8 cellular contexts compared by ENCODE assay signal in the genomic region with DNA sequence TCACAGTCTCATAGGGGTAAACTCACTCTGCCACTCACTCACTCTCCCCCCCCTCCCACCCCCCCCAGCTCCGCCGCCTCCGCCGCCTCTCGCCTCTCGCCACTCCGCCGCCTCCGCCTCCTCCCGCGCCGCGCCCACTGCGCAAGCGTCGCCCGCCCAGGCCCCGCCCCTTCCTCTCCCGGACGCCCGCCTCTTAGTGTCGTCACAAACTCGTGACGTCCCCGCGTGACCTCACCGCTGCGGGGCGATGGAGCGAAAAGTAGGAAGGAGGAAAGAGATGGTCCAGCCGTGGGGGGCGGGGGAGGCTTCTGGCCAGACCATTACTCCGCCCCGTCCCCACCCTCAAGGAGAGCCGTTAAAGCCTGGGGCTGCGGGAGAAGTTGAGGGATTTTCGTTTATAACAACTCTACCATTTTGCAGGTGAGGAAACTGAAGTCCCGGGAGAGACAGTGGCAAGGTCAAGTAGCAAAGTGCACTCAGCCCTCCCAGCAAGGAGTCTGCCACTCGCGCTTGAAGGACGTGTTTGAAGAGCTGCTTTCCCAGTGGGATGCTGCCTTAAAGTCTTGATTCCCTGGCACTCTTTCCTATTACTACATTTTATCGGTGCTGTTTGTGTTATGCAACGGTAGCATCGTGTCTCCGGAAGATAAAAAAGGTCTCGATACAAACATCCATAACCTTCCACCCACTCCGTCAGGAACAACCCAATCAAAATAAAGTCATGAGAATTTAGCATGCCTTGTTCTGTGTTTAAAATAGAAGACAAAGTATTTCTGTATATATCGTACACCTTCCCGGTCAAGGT. TPM values are rescaled to one million over a fixed set of nuclear protein-coding genes. Genes with fewer than 3 reads are reported as not detected.
DNase-seq lines count a peak whose midpoint lies in the region; ATAC-seq and TF ChIP-seq lines count a peak whose summit lies in the region.

A gene (minus strand): TSS at position 29 of the 805 bp plus-strand sequence. CDS start 164 bp downstream, outside the sequence.

- peaks cover 3 to 23% of the 10 kb centered on the region in 2 donors for H3K4me1 ChIP-seq in lung (ENCODE audit: control insufficient read depth in 2 of 2, insufficient read depth in 2 of 2, low read length in 2 of 2)

- 2 to 4% methylated on average over 43 to 49 of the region's 49 CpGs for WGBS in lung, 2 donors

- no peaks in the 10 kb centered on the region for H3K27me3 Mint-ChIP-seq in CD4-positive, alpha-beta T cell

- no peaks in the 10 kb centered on the region for H3K36me3 ChIP-seq in lung (ENCODE audit: control insufficient read depth in 2 of 2, insufficient read depth in 2 of 2, low read length in 2 of 2)

- POLR2A ChIA-PET in CD4-positive, alpha-beta T cell (lab: Charles Lee) = interaction anchor here (0.6 to 2.9 kb wide), 12 partner anchors 19 to 754 kb away, joined by 3 to 39 read pairs (median 4); a partner anchor contains a TSS

- DNase-seq in CD4-positive, alpha-beta T cell = peak; percentile 94 to 98 (median 96)
- DNase-seq in HT-29 (ENCODE audit: low spot score) (peak; percentile 96), lung (ENCODE audit: low spot score) (peak; percentile 96)
- DNase-seq in NK-92 treated with Interleukin-12 subunit alpha and Interleukin-12 subunit beta, amount 100 ng/mL, for 24 hours (lab: John Stamatoyannopoulos, UW) = peak; percentile 94
- peak; percentile 99 for DNase-seq in activated CD8-positive, alpha-beta memory T cell treated with anti-CD3 and anti-CD28 coated beads for 24 hours
- DNase-seq in effector CD4-positive, alpha-beta T cell = peak; percentile 95
- peak; percentile 94 to 96 (median 94) for DNase-seq in stimulated activated CD4-positive, alpha-beta T cell treated with anti-CD3 and anti-CD28 coated beads, TNF-alpha, amount 100 ng/mL, for 24 hours (ENCODE audit: low read depth in 3 of 3)

- no peak for TF ChIP-seq CTCF in CD4-positive, alpha-beta T cell (IDR thresholded peaks at IDR 0.05)
- no peak for TF ChIP-seq CTCF in lung (IDR thresholded peaks at IDR 0.05; ENCODE audit: control extremely low read depth, extremely low read depth)

- H3K4me3 Mint-ChIP-seq in CD4-positive, alpha-beta T cell = peak within 1 kb of the TSS; percentile 98

- H3K27ac Mint-ChIP-seq in CD4-positive, alpha-beta T cell = peak within 1 kb of the TSS; percentile 98

- H3K9me3 ChIP-seq in CD4-positive, alpha-beta T cell (ENCODE audit: control insufficient read depth, low read length) = no peaks in the 10 kb centered on the region
- H3K9me3 ChIP-seq in lung (ENCODE audit: control insufficient read depth in 2 of 2, insufficient read depth in 1 of 2, low read length in 1 of 2) = no peaks in the 10 kb centered on the region

- peaks cover 53% of the 10 kb centered on the region for H3K4me1 Mint-ChIP-seq in CD4-positive, alpha-beta T cell (ENCODE audit: low read depth)

- no peaks in the 10 kb centered on the region for H3K27me3 ChIP-seq in CD4-positive, alpha-beta T cell (ENCODE audit: control insufficient read depth, insufficient read depth, low read length)
- H3K27me3 ChIP-seq in lung (ENCODE audit: control insufficient read depth, insufficient read depth) = no peaks in the 10 kb centered on the region

- CTCF ChIA-PET in CD4-positive, alpha-beta T cell (lab: Charles Lee) = interaction anchor here (0.7 to 0.8 kb wide), 2 partner anchors 88 to 95 kb away, joined by 3 read pairs; a partner anchor contains a TSS

- H3K4me3 ChIP-seq in lung = peak within 1 kb of the TSS; percentile 98

- H3K9me3 Mint-ChIP-seq in CD4-positive, alpha-beta T cell = no peaks in the 10 kb centered on the region

- intact Hi-C loops in CD4-positive, alpha-beta T cell (cut with DNase I, micrococcal nuclease) = loop anchor here (1.0 to 10.0 kb wide), 8 partner anchors 24 to 450 kb away; a partner anchor contains a TSS

- peak within 1 kb of the TSS; percentile 87 for H3K27ac ChIP-seq in CD4-positive, alpha-beta T cell (ENCODE audit: low read depth, low read length)
- H3K27ac ChIP-seq in lung (ENCODE audit: low read depth in 1 of 2, low read length in 1 of 2) = peak within 1 kb of the TSS; percentile 96 to 97

- peaks cover 31% of the 10 kb centered on the region for H3K36me3 Mint-ChIP-seq in CD4-positive, alpha-beta T cell (ENCODE audit: low read depth)

- peak; percentile 85 for ATAC-seq in CD4-positive, alpha-beta T cell (ENCODE audit: poor library complexity)
- ATAC-seq in GM19467 (IDR thresholded peaks at IDR 0.05; ENCODE audit: unreplicated experiment) = peak; percentile 82
- ATAC-seq in lung (ENCODE audit: insufficient read depth, low FRiP score) = peak; percentile 92

RNA-seq across cellular contexts. Expression of the gene that starts here (rescaled TPM):
- 10 to 100 TPM; 44.9 to 49.4 TPM for total RNA-seq in CD4-positive, alpha-beta T cell
- 47.7 and 50.7 TPM in 2 replicates for total RNA-seq in HT-29 (2014; rRNA removed; shearing (Covaris generic))
- 10 to 100 TPM; 51.9 to 70.1 TPM for total RNA-seq in lung
- polyA plus RNA-seq in lung = 10 to 100 TPM; 54.3 to 57.7 TPM

Comparison
In these comparisons a context has a peak if more than half of its experiments do, and no peak if none do; other contexts are left out.
1. Peak in every context shown above with its lines: DNase-seq, ATAC-seq, H3K4me3 ChIP-seq and H3K27ac ChIP-seq.